Comparison of ENCODE assay signal across 1 cellular context in the genomic region with DNA sequence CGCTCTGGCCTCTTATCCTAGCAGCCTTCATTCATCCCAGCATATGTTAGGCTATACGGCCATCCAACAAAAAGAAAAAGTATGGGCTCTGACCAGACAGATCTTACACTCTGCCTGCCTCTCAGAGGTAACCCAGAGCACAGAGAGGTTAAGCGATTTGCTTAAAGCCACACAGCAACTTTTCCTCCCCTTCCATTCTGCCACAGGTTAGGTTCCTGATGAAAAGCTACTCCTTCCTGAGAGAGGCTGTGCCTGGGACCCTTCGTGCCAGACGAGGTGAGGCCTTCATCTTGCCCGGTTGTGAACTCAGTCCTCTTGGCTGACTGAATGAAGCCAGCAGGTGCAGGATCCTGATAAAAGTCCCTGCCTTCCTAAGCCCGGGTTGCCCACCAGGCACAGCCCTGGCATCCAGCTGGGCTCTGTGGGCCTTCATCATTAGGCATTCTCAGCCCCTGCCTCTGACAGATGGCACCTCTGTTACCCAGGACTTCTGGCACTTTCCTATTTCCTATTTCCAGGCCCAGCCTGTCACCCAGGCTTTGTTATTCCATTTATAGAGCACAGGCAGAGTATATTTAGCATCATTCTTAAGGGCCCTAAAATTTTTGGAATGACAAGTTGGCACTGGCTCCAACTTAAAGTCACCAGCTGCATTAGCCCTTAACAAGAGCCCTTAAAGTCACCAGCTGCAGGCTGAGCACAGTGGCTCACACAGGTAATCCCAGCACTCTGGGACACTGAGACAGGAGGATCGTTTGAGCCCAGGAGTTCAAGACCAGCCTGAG.
TF ChIP-seq lines count a peak whose summit lies in the region.

No MANE protein-coding gene starts in this region.

TF ChIP-seq in IMR-90, 13 proteins besides CTCF, POLR2A, EP300 and RAD21:
- TF ChIP-seq CHD1 (IDR thresholded peaks at IDR 0.05; ENCODE audit: low read depth, low read length), result no peak
- TF ChIP-seq SMC3 (IDR thresholded peaks at IDR 0.05; ENCODE audit: low read depth, low read length), result no peak
- TF ChIP-seq MXI1 (IDR thresholded peaks at IDR 0.05; ENCODE audit: borderline replicate concordance, low read depth, low read length), result no peak
- no peak for TF ChIP-seq BHLHE40 (IDR thresholded peaks at IDR 0.05; ENCODE audit: low read depth, low read length)
- TF ChIP-seq MAFK (IDR thresholded peaks at IDR 0.05; ENCODE audit: low read depth, low read length), result no peak
- TF ChIP-seq, protein P1, sequence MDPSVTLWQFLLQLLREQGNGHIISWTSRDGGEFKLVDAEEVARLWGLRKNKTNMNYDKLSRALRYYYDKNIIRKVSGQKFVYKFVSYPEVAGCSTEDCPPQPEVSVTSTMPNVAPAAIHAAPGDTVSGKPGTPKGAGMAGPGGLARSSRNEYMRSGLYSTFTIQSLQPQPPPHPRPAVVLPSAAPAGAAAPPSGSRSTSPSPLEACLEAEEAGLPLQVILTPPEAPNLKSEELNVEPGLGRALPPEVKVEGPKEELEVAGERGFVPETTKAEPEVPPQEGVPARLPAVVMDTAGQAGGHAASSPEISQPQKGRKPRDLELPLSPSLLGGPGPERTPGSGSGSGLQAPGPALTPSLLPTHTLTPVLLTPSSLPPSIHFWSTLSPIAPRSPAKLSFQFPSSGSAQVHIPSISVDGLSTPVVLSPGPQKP (IDR thresholded peaks at IDR 0.05; ENCODE audit: borderline replicate concordance, low read depth, low read length), result no peak
- no peak for TF ChIP-seq FOS (IDR thresholded peaks at IDR 0.05; ENCODE audit: low read depth, low read length)
